ENCODE assay signal across 18 cellular contexts in the genomic region with DNA sequence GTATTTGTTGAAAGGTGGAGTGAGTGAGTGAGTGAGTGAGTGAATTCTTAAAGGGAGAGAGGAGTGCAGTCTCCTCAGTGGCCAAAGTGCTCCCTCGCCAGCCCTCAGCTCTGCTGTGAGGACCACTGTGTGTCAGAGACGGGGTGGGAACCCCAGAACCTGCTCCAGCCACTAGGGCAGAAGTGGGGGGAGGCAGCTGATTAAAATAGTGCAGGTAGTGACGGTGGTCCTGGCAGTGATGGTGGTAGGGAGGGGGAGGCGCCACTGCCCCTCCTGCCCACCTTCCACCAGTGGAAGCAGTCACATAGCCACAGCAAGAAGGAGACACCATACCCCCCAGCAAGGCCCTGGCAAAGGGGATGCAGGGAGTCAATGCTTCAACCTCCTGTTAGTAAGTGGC.
DNase-seq lines count a peak whose midpoint lies in the region; ATAC-seq and TF ChIP-seq lines count a peak whose summit lies in the region.
"Had no signal": no experiment of that assay in that cellular context is flagged by ENCODE, and none has a peak within 500 bp of the region (broad histone marks: within the 10 kb centered on the region; RNA-seq: fewer than 3 reads in every experiment).

No MANE protein-coding gene starts in this region.

- peak overlapping the region; percentile 9; the same call in 1 of the 2 replicates for H3K4me2 ChIP-seq in BLaER1
- H3K4me2 ChIP-seq: A549 had no signal

- no peak overlapping the region for H3K27ac ChIP-seq in BLaER1
- H3K27ac ChIP-seq: 22Rv1, A549 had no signal

- H3K27me3 ChIP-seq in BLaER1: no peaks in the 10 kb centered on the region

- no peaks in the 10 kb centered on the region for H3K9me3 ChIP-seq in BLaER1
- H3K9me3 ChIP-seq: A549 had no signal

- no peak overlapping the region for H3K4me3 Mint-ChIP-seq in chondrocyte (ENCODE audit: unreplicated experiment)
- H3K4me3 Mint-ChIP-seq: CD4-positive, CD25-positive, alpha-beta regulatory T cell; CD8-positive, alpha-beta memory T cell; HFFc6 had no signal

- no peak overlapping the region for H3K27ac Mint-ChIP-seq in chondrocyte (ENCODE audit: unreplicated experiment)
- H3K27ac Mint-ChIP-seq: CD4-positive, CD25-positive, alpha-beta regulatory T cell; CD8-positive, alpha-beta memory T cell; HFFc6 had no signal

- peak; percentile 34 for DNase-seq in activated effector memory CD4-positive, alpha-beta T cell treated with anti-CD3 and anti-CD28 coated beads, Interleukin-2, amount 50 U/mL, for 16 hours
- no peak for DNase-seq in activated effector memory CD4-positive, alpha-beta T cell treated with Interleukin-2 at 50 U/mL for 16 hours
- peak; percentile 71 for DNase-seq in chondrocyte (ENCODE audit: low spot score)
- peak; percentile 60 for DNase-seq in posterior vena cava (ENCODE audit: low spot score)
- no peak for DNase-seq in D341Med (ENCODE audit: low spot score)
- DNase-seq in activated naive CD4-positive, alpha-beta T cell (lab: John Stamatoyannopoulos, UW): no peak
- DNase-seq: AML-193; CD4-positive, CD25-positive, alpha-beta regulatory T cell; CD8-positive, alpha-beta memory T cell; COR-L47; GOT3; H7; HFFc6 had no signal

- no peaks in the 10 kb centered on the region for H3K4me1 Mint-ChIP-seq in chondrocyte (ENCODE audit: low read depth)
- H3K4me1 Mint-ChIP-seq: CD4-positive, CD25-positive, alpha-beta regulatory T cell; CD8-positive, alpha-beta memory T cell had no signal

- H3K4me3 ChIP-seq in BLaER1: no peak overlapping the region
- H3K4me3 ChIP-seq: A549 had no signal

- H3K36me3 ChIP-seq in BLaER1: peaks cover 100% of the 10 kb centered on the region

- H3K9me3 Mint-ChIP-seq in chondrocyte (ENCODE audit: low read depth): no peaks in the 10 kb centered on the region
- H3K9me3 Mint-ChIP-seq: CD4-positive, CD25-positive, alpha-beta regulatory T cell had no signal

- no peak for TF ChIP-seq CTCF in chondrocyte (IDR thresholded peaks at IDR 0.05)

- peaks cover 16% of the 10 kb centered on the region for H3K27me3 Mint-ChIP-seq in chondrocyte (ENCODE audit: low read depth)
- H3K27me3 Mint-ChIP-seq: CD4-positive, CD25-positive, alpha-beta regulatory T cell had no signal

- peaks cover 100% of the 10 kb centered on the region for H4K20me1 ChIP-seq in BLaER1

- peaks cover 100% of the 10 kb centered on the region for H3K4me1 ChIP-seq in BLaER1
- H3K4me1 ChIP-seq: A549 had no signal

- no peaks in the 10 kb centered on the region for H3K36me3 Mint-ChIP-seq in chondrocyte (ENCODE audit: low read depth)
- H3K36me3 Mint-ChIP-seq: CD4-positive, CD25-positive, alpha-beta regulatory T cell; CD8-positive, alpha-beta memory T cell had no signal

- no peak for ATAC-seq in GM19023 (IDR thresholded peaks at IDR 0.05; ENCODE audit: unreplicated experiment)
- ATAC-seq: A549, HCT116 had no signal

- no peak overlapping the region for H3K9ac ChIP-seq in BLaER1

- intact Hi-C loops in posterior vena cava (cut with DNase I): no loop called here

Comparison
In these comparisons a context has a peak if more than half of its experiments do, and no peak if none do; other contexts are left out.
1. DNase-seq: peak in activated effector memory CD4-positive, alpha-beta T cell treated with anti-CD3 and anti-CD28 coated beads, Interleukin-2, amount 50 U/mL, for 16 hours (single experiment), chondrocyte (single experiment) and posterior vena cava (single experiment); none in activated effector memory CD4-positive, alpha-beta T cell treated with Interleukin-2 at 50 U/mL for 16 hours (single experiment), D341Med (single experiment) and activated naive CD4-positive, alpha-beta T cell (0 of 4).